8 cellular contexts compared by ENCODE assay signal in the genomic region with DNA sequence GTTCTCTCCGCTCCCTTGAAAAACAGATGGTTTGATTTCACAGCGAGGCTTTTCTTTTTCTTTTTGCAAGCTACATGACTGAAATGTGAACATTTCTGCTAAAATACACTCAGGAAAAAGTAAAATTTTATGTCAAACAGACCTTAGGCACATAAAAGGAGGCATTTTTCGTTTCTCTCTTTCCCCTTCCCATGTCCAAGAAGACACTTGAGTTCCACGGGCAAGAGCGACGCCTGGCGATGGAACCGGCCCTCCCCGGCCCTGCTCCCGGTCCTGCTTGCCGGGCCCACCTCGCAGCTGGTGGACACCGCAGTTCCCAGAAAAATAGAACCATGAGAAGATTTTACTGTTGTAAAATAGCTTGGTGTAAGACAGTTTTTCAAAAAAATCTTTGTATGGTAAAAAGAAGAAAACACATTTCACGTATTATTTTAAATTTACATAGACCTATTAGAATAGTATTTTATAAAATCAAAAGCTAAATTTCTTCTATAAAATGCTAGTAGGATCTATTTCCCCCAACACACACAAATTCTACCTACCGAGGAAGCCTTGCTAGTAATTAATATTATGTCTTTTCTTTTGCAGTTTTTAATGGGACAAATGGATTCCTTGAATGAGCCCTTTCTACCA. TPM values are rescaled to one million over a fixed set of nuclear protein-coding genes. Genes with fewer than 3 reads are reported as not detected.
DNase-seq lines count a peak whose midpoint lies in the region; ATAC-seq and TF ChIP-seq lines count a peak whose summit lies in the region.

No MANE protein-coding gene starts in this region.

- DNase-seq in NCI-H345 (lab: John Stamatoyannopoulos, UW), result peak; percentile 63
- DNase-seq in NCI-H345 treated with DMSO at 0.1 percent for 48 hours (lab: John Stamatoyannopoulos, UW; ENCODE audit: unreplicated experiment), result no peak
- DNase-seq in NOMO-1 (lab: John Stamatoyannopoulos, UW; ENCODE audit: unreplicated experiment in 2 of 2), result peak; percentile 45 to 54
- peak; percentile 32 for DNase-seq in activated naive CD8-positive, alpha-beta T cell treated with anti-CD3 and anti-CD28 coated beads for 36 hours
- DNase-seq in globus pallidus (ENCODE audit: low spot score), result peak; percentile 87
- DNase-seq in neuronal stem cell (ENCODE audit: low spot score), result peak; percentile 55
- DNase-seq in upper lobe of right lung, result peak; percentile 91

- no peak overlapping the region for H3K9ac ChIP-seq in neuronal stem cell (ENCODE audit: low read depth, low read length, poor library complexity)

- no peak overlapping the region for H3K27ac Mint-ChIP-seq in activated naive CD8-positive, alpha-beta T cell treated with anti-CD3 and anti-CD28 coated beads for 36 hours

- peaks cover 7% of the 10 kb centered on the region for H3K4me1 Mint-ChIP-seq in activated naive CD8-positive, alpha-beta T cell treated with anti-CD3 and anti-CD28 coated beads for 36 hours

- H3K9me3 Mint-ChIP-seq in activated naive CD8-positive, alpha-beta T cell treated with anti-CD3 and anti-CD28 coated beads for 36 hours, result no peaks in the 10 kb centered on the region

- no CpG with 5 or more reads among the region's 15 CpGs for WGBS in neuronal stem cell (ENCODE audit: extremely low coverage in 2 of 2, insufficient read length in 2 of 2, insufficient replicate concordance in 1 of 2), 2 donors

- H4K91ac ChIP-seq in neuronal stem cell (ENCODE audit: low read depth, low read length, poor library complexity), result no peak overlapping the region

- H3K4me3 ChIP-seq in neuronal stem cell (ENCODE audit: low read length in 2 of 2) (peak overlapping the region; percentile 18 to 66), upper lobe of right lung (peak overlapping the region; percentile 62)

- H2BK12ac ChIP-seq in neuronal stem cell (ENCODE audit: low read length), result no peak overlapping the region

- peaks cover 0 to 43% (median 16%) of the 10 kb centered on the region in 3 experiments for H3K27me3 ChIP-seq in neuronal stem cell (ENCODE audit: control insufficient read depth in 3 of 3, insufficient read depth in 3 of 3, low read depth in 1 of 3, low read length in 3 of 3)
- H3K27me3 ChIP-seq in upper lobe of right lung, result peaks cover 10% of the 10 kb centered on the region

- peak; percentile 80 for ATAC-seq in upper lobe of right lung
- no peak for ATAC-seq in GM18517 (IDR thresholded peaks at IDR 0.05; ENCODE audit: unreplicated experiment)

- H3K4me3 Mint-ChIP-seq in activated naive CD8-positive, alpha-beta T cell treated with anti-CD3 and anti-CD28 coated beads for 36 hours, result peak overlapping the region; percentile 67

- peaks cover 9 to 10% of the 10 kb centered on the region in 2 donors for H3K4me1 ChIP-seq in neuronal stem cell (ENCODE audit: control insufficient read depth in 2 of 2, insufficient read depth in 1 of 2, low read depth in 1 of 2, low read length in 2 of 2)
- peaks cover 14% of the 10 kb centered on the region for H3K4me1 ChIP-seq in upper lobe of right lung

- H3K27me3 Mint-ChIP-seq in activated naive CD8-positive, alpha-beta T cell treated with anti-CD3 and anti-CD28 coated beads for 36 hours, result peaks cover 29% of the 10 kb centered on the region

- H3K36me3 Mint-ChIP-seq in activated naive CD8-positive, alpha-beta T cell treated with anti-CD3 and anti-CD28 coated beads for 36 hours, result no peaks in the 10 kb centered on the region

- H2BK15ac ChIP-seq in neuronal stem cell (ENCODE audit: low read length), result no peak overlapping the region

- no peak overlapping the region for H2AK5ac ChIP-seq in neuronal stem cell (ENCODE audit: low read depth, low read length)

- H4K8ac ChIP-seq in neuronal stem cell (ENCODE audit: low read depth, low read length), result no peak overlapping the region

- H3K27ac ChIP-seq in neuronal stem cell (replicated peaks; ENCODE audit: low read length), result no peak overlapping the region
- H3K27ac ChIP-seq in upper lobe of right lung, result peak overlapping the region; percentile 83

- intact Hi-C loops in upper lobe of right lung (cut with DNase I), result no loop called here

- peak overlapping the region; percentile 77 for H2AFZ ChIP-seq in neuronal stem cell (ENCODE audit: low read length)

- peak overlapping the region; percentile 86 for H3K4me2 ChIP-seq in neuronal stem cell (ENCODE audit: insufficient read depth, low read length, poor library complexity, severe bottlenecking)

- H3K79me1 ChIP-seq in neuronal stem cell (ENCODE audit: low read depth, low read length), result peaks cover 2% of the 10 kb centered on the region

- no peak overlapping the region for H2BK120ac ChIP-seq in neuronal stem cell (ENCODE audit: low read depth, low read length)

- H3K36me3 ChIP-seq in neuronal stem cell (replicated peaks in 1 of 2; ENCODE audit: control insufficient read depth in 2 of 2, insufficient read depth in 2 of 2, low read length in 2 of 2) (peaks cover 0 to 9% of the 10 kb centered on the region in 2 donors), upper lobe of right lung (no peaks in the 10 kb centered on the region)

- H2BK5ac ChIP-seq in neuronal stem cell (ENCODE audit: low read length), result no peak overlapping the region

- H3K23ac ChIP-seq in neuronal stem cell (ENCODE audit: low read depth, low read length, poor library complexity), result peak overlapping the region; percentile 85

- TF ChIP-seq CTCF in upper lobe of right lung (IDR thresholded peaks at IDR 0.05), result peak; percentile 82

- H3K4ac ChIP-seq in neuronal stem cell (ENCODE audit: low read length), result no peak overlapping the region

- H3K18ac ChIP-seq in neuronal stem cell (ENCODE audit: low read length), result no peak overlapping the region

- H3K9me3 ChIP-seq in neuronal stem cell (replicated peaks in 1 of 2; ENCODE audit: control insufficient read depth in 2 of 2, insufficient read depth in 1 of 2, low read depth in 1 of 2, low read length in 2 of 2) (peaks cover 0 to 3% of the 10 kb centered on the region in 2 donors), upper lobe of right lung (no peaks in the 10 kb centered on the region)

- H3K14ac ChIP-seq in neuronal stem cell (ENCODE audit: low read length), result no peak overlapping the region

RNA-seq across cellular contexts. Expression of a gene that starts 2.3 kb away (rescaled TPM):
- total RNA-seq in activated naive CD8-positive, alpha-beta T cell treated with anti-CD3 and anti-CD28 coated beads for 36 hours, result not detected
- 0.20 TPM for polyA plus RNA-seq in neuronal stem cell (2013, experiment 1 of 2)
- 0.17 TPM for polyA plus RNA-seq in neuronal stem cell (2013, experiment 2 of 2)
- 18.7 TPM for total RNA-seq in upper lobe of right lung

RNA-seq across cellular contexts. Expression of a gene that starts 25.5 kb away (rescaled TPM):
- total RNA-seq in activated naive CD8-positive, alpha-beta T cell treated with anti-CD3 and anti-CD28 coated beads for 36 hours, result 100 to 1,000 TPM; 170 to 172 TPM
- 138 TPM for polyA plus RNA-seq in neuronal stem cell (2013, experiment 1 of 2)
- polyA plus RNA-seq in neuronal stem cell (2013, experiment 2 of 2), result 139 TPM
- 68.4 TPM for total RNA-seq in upper lobe of right lung

RNA-seq across cellular contexts. Expression of a gene that starts 26.4 kb away (rescaled TPM):
- total RNA-seq in activated naive CD8-positive, alpha-beta T cell treated with anti-CD3 and anti-CD28 coated beads for 36 hours, result 10 to 100 TPM; 15.8 to 17.9 TPM
- polyA plus RNA-seq in neuronal stem cell (2013, experiment 1 of 2), result 15.9 TPM
- 15.8 TPM for polyA plus RNA-seq in neuronal stem cell (2013, experiment 2 of 2)
- total RNA-seq in upper lobe of right lung, result 48.3 TPM

Comparison
In these comparisons a context has a peak if more than half of its experiments do, and no peak if none do; other contexts are left out.
1. RNA of a gene that starts 2.3 kb away (total RNA-seq): 18.7 TPM in upper lobe of right lung (single experiment); not detected in activated naive CD8-positive, alpha-beta T cell treated with anti-CD3 and anti-CD28 coated beads for 36 hours; every median in the first group is over 10 times any median in the second.